15 cellular contexts compared by ENCODE assay signal in the genomic region with DNA sequence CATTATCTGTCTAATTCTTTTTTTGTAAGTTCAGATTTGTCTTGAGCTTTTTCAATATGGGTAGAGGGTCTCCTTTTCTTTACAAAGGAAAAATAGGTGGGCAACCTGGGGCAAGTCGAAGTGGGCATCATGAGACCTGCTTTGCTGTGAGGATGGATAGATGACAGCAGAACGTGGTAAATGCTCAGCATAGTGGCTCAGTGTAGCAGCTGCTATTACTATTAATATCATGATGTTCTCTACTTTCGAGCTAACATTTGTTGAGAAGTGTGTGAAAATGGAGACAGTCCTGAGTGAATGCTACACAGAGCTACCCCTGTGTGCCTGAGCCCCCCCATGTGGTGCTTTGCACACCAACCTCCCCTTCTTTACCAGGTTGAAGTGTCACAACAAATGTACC. TPM values are rescaled to one million over a fixed set of nuclear protein-coding genes. Genes with fewer than 3 reads are reported as not detected.
DNase-seq lines count a peak whose midpoint lies in the region; ATAC-seq and TF ChIP-seq lines count a peak whose summit lies in the region.
"Had no signal": no experiment of that assay in that cellular context is flagged by ENCODE, and none has a peak within 500 bp of the region (broad histone marks: within the 10 kb centered on the region; RNA-seq: fewer than 3 reads in every experiment).

No MANE protein-coding gene starts in this region.

- H3K4me3 ChIP-seq in CD8-positive, alpha-beta T cell (ENCODE audit: low read depth, low read length) = no peak overlapping the region
- H3K4me3 ChIP-seq in osteoblast (ENCODE audit: insufficient read depth, low read length) = no peak overlapping the region
- H3K4me3 ChIP-seq in spleen = no peak overlapping the region
- H3K4me3 ChIP-seq in smooth muscle cell = no peak overlapping the region
- H3K4me3 ChIP-seq: A549 had no signal

- H4K20me1 ChIP-seq in osteoblast (ENCODE audit: insufficient read depth, low read length) = no peaks in the 10 kb centered on the region
- no peaks in the 10 kb centered on the region for H4K20me1 ChIP-seq in smooth muscle cell (ENCODE audit: low read depth)

- peaks cover 7% of the 10 kb centered on the region for H3F3A ChIP-seq in smooth muscle cell (ENCODE audit: low read depth)

- WGBS in spleen, 5 donors = 85 to 92% (median 90%) methylated on average over 3 of the region's 3 CpGs
- 98% methylated on average over 3 of the region's 3 CpGs for WGBS in smooth muscle cell (ENCODE audit: low lambda C conversion rate)

- CTCF ChIA-PET in CD8-positive, alpha-beta T cell (lab: Charles Lee) = interaction anchor here (3.5 kb wide), 1 partner anchor 10 kb away, joined by 31 read pairs; no protein-coding TSS in a partner anchor

- no peak overlapping the region for H3K27ac ChIP-seq in CD8-positive, alpha-beta T cell (ENCODE audit: low read depth, low read length)
- H3K27ac ChIP-seq in osteoblast (ENCODE audit: low read depth, low read length) (no peak overlapping the region), spleen (no peak overlapping the region), smooth muscle cell (ENCODE audit: low read depth) (no peak overlapping the region)
- H3K27ac ChIP-seq: A549 had no signal

- H3K79me2 ChIP-seq in osteoblast (ENCODE audit: insufficient read depth, low read length) (no peaks in the 10 kb centered on the region), smooth muscle cell (ENCODE audit: low read depth) (peaks cover 13% of the 10 kb centered on the region)

- no peak overlapping the region for H3K4me3 Mint-ChIP-seq in CD8-positive, alpha-beta T cell
- H3K4me3 Mint-ChIP-seq in central memory CD8-positive, alpha-beta T cell = no peak overlapping the region
- H3K4me3 Mint-ChIP-seq: CD14-positive monocyte; CD8-positive, alpha-beta memory T cell; H9 had no signal

- no peak overlapping the region for H3K4me2 ChIP-seq in osteoblast (ENCODE audit: insufficient read depth, low read length)
- H3K4me2 ChIP-seq in smooth muscle cell = no peak overlapping the region
- H3K4me2 ChIP-seq: A549 had no signal

- POLR2A ChIA-PET in CD8-positive, alpha-beta T cell (lab: Charles Lee) = no interaction called here

- DNase-seq in CD8-positive, alpha-beta T cell = no peak
- DNase-seq in central memory CD8-positive, alpha-beta T cell (ENCODE audit: low spot score in 2 of 2) = no peak
- DNase-seq in osteoblast (ENCODE audit: insufficient read length, low spot score, missing footprints) = peak; percentile 70
- DNase-seq in spleen = peak; percentile 8
- no peak for DNase-seq in SKM-1 treated with dmso at 0.1 percent for 144 hours (lab: John Stamatoyannopoulos, UW; ENCODE audit: unreplicated experiment)
- DNase-seq in activated T-cell treated with anti-CD3 and anti-CD28 coated beads, Interleukin-2, amount 50 U/mL, for 1 hour = no peak
- DNase-seq in smooth muscle cell (lab: John Stamatoyannopoulos, UW; ENCODE audit: unreplicated experiment) = no peak
- DNase-seq: Caco-2, DND-41, GDM1, GOT3, H9 had no signal

- peak overlapping the region; percentile 66 for H3K27ac Mint-ChIP-seq in CD8-positive, alpha-beta T cell
- H3K27ac Mint-ChIP-seq in central memory CD8-positive, alpha-beta T cell (ENCODE audit: low read depth) = peak overlapping the region; percentile 54

- no peak overlapping the region for H3K9ac ChIP-seq in smooth muscle cell (ENCODE audit: low read depth)

- no peak for ATAC-seq in CD8-positive, alpha-beta T cell
- ATAC-seq in central memory CD8-positive, alpha-beta T cell (replicated peaks; ENCODE audit: extremely low read depth, poor library complexity, severe bottlenecking) = no peak
- ATAC-seq: A549 had no signal

- intact Hi-C loops in CD8-positive, alpha-beta T cell (cut with DNase I, micrococcal nuclease) = no loop called here
- intact Hi-C loops in spleen (cut with DNase I; ENCODE audit: low total_unique reads) = loop anchor here (10.0 kb wide), 1 partner anchor 137 kb away; a partner anchor contains a TSS

- no peak for TF ChIP-seq POLR2A in spleen (IDR thresholded peaks at IDR 0.05)

- no peak for TF ChIP-seq CTCF in CD8-positive, alpha-beta T cell (IDR thresholded peaks at IDR 0.05)
- TF ChIP-seq CTCF in osteoblast (IDR thresholded peaks at IDR 0.05; ENCODE audit: extremely low read depth, low read depth, low read length) (no peak), spleen (IDR thresholded peaks at IDR 0.05 in 8 of 11, conservative IDR thresholded peaks at IDR 0.05 in 3 of 11) (no peak), smooth muscle cell (IDR thresholded peaks at IDR 0.05; ENCODE audit: borderline replicate concordance, insufficient read depth, poor library complexity, severe bottlenecking) (no peak)

- no peaks in the 10 kb centered on the region for H3K4me1 ChIP-seq in CD8-positive, alpha-beta T cell (ENCODE audit: insufficient read depth, low read length)
- no peaks in the 10 kb centered on the region for H3K4me1 ChIP-seq in osteoblast (ENCODE audit: insufficient read depth, low read length)
- no peaks in the 10 kb centered on the region for H3K4me1 ChIP-seq in spleen
- H3K4me1 ChIP-seq in smooth muscle cell (ENCODE audit: low read depth) = no peaks in the 10 kb centered on the region
- H3K4me1 ChIP-seq: Caco-2 had no signal

- no peaks in the 10 kb centered on the region for H3K27me3 ChIP-seq in CD8-positive, alpha-beta T cell (ENCODE audit: insufficient read depth, low read length)
- no peaks in the 10 kb centered on the region for H3K27me3 ChIP-seq in osteoblast (ENCODE audit: insufficient read depth, low read length)
- H3K27me3 ChIP-seq in spleen (replicated peaks in 1 of 7) = no peaks in the 10 kb centered on the region
- H3K27me3 ChIP-seq in smooth muscle cell (ENCODE audit: low read depth) = no peaks in the 10 kb centered on the region

- H3K27me3 Mint-ChIP-seq in CD8-positive, alpha-beta T cell (ENCODE audit: low read depth) = no peaks in the 10 kb centered on the region
- no peaks in the 10 kb centered on the region for H3K27me3 Mint-ChIP-seq in central memory CD8-positive, alpha-beta T cell
- H3K27me3 Mint-ChIP-seq: CD8-positive, alpha-beta memory T cell had no signal

- peaks cover 5% of the 10 kb centered on the region for H3K4me1 Mint-ChIP-seq in CD8-positive, alpha-beta T cell (ENCODE audit: low read depth)
- H3K4me1 Mint-ChIP-seq in central memory CD8-positive, alpha-beta T cell = peaks cover 11% of the 10 kb centered on the region
- H3K4me1 Mint-ChIP-seq: CD14-positive monocyte had no signal

- no peaks in the 10 kb centered on the region for H3K9me3 ChIP-seq in CD8-positive, alpha-beta T cell (ENCODE audit: low read length)
- H3K9me3 ChIP-seq in osteoblast (ENCODE audit: low read depth, low read length) = no peaks in the 10 kb centered on the region
- no peaks in the 10 kb centered on the region for H3K9me3 ChIP-seq in spleen
- no peaks in the 10 kb centered on the region for H3K9me3 ChIP-seq in smooth muscle cell (replicated peaks; ENCODE audit: low read depth)
- H3K9me3 ChIP-seq: A549, Caco-2 had no signal

- H3K36me3 Mint-ChIP-seq in CD8-positive, alpha-beta T cell = peaks cover 42% of the 10 kb centered on the region
- peaks cover 2% of the 10 kb centered on the region for H3K36me3 Mint-ChIP-seq in central memory CD8-positive, alpha-beta T cell (ENCODE audit: insufficient read depth)

- no peaks in the 10 kb centered on the region for H3K36me3 ChIP-seq in CD8-positive, alpha-beta T cell (ENCODE audit: insufficient read depth, low read length)
- H3K36me3 ChIP-seq in osteoblast (ENCODE audit: insufficient read depth, low read length) (no peaks in the 10 kb centered on the region), spleen (peaks cover 0 to 99% (median 35%) of the 10 kb centered on the region in 6 donors), smooth muscle cell (ENCODE audit: low read depth) (peaks cover 14% of the 10 kb centered on the region)

- no peaks in the 10 kb centered on the region for H3K9me3 Mint-ChIP-seq in CD8-positive, alpha-beta T cell
- no peaks in the 10 kb centered on the region for H3K9me3 Mint-ChIP-seq in central memory CD8-positive, alpha-beta T cell
- H3K9me3 Mint-ChIP-seq: CD14-positive monocyte; CD8-positive, alpha-beta memory T cell; H9 had no signal

- H2AFZ ChIP-seq in osteoblast (ENCODE audit: low read length) (no peak overlapping the region), smooth muscle cell (ENCODE audit: low read depth) (no peak overlapping the region)

RNA-seq across cellular contexts. Expression of a gene that starts 39.0 kb away (rescaled TPM):
- 10 to 100 TPM; 13.9 to 14.9 TPM for total RNA-seq in CD8-positive, alpha-beta T cell
- total RNA-seq in osteoblast (1.4 and 4.7 TPM in 2 replicates), spleen (100 to 1,000 TPM; 187 to 309 (median 252) TPM), smooth muscle cell (5.8 and 20.6 TPM in 2 replicates)
- polyA plus RNA-seq in spleen (100 to 1,000 TPM; 162 to 202 (median 198) TPM), smooth muscle cell (9.7 and 21.7 TPM in 2 replicates)

Comparison
In these comparisons a context has a peak if more than half of its experiments do, and no peak if none do; other contexts are left out.
1. DNase-seq: peak in osteoblast (single experiment) and spleen (single experiment); none in CD8-positive, alpha-beta T cell (0 of 7), central memory CD8-positive, alpha-beta T cell (0 of 2), SKM-1 treated with dmso at 0.1 percent for 144 hours (single experiment), activated T-cell treated with anti-CD3 and anti-CD28 coated beads, Interleukin-2, amount 50 U/mL, for 1 hour (single experiment) and smooth muscle cell (single experiment).